Comparison of ENCODE assay signal across 8 cellular contexts in the genomic region with DNA sequence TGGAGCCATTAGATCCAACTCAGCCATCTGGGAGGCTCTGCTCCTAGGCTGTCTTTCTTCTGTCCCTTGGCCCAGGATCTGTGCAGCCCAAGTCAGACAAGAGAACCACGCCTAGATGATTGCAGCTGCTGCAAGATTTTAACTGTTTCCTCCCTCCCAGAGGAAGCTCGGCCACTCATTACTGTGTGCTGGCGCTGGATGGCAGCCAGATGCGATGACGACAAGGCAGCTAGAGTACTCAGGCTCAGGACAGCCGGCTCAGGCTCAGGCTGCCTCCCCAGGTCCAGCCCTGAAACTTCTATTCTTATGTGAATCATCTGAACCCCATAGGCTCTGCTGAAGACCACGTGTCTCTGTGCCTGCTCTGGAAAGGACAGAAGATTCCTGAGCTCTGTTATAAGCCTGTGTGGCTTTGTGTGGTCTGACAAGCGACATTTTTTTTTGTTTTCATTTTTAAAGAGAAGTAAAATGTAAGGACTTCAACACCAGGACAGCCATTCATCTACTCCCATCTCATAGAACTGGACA. TPM values are rescaled to one million over a fixed set of nuclear protein-coding genes. Genes with fewer than 3 reads are reported as not detected.
A peak's percentile ranks its signal among the peaks of the same experiment; 100 is the strongest.
DNase-seq lines count a peak whose midpoint lies in the region; FAIRE-seq and TF ChIP-seq lines count a peak whose summit lies in the region.
"Had no signal": no experiment of that assay in that cellular context is flagged by ENCODE, and none has a peak within 500 bp of the region (broad histone marks: within the 10 kb centered on the region; RNA-seq: fewer than 3 reads in every experiment).

No MANE protein-coding gene starts in this region.

- POLR2A ChIA-PET in H1 (lab: Charles Lee; ENCODE audit: partially characterized antibody) = interaction anchor here (0.6 kb wide), 1 partner anchor 355 kb away, joined by 3 read pairs; no protein-coding TSS in a partner anchor

- H4K8ac ChIP-seq in H1 (ENCODE audit: extremely low read depth, insufficient read depth, low read length) (no peak overlapping the region; the same call in 1 of the 2 replicates), mesenchymal stem cell (ENCODE audit: low read length) (peak overlapping the region; percentile 92)

- H2BK5ac ChIP-seq in H1 (ENCODE audit: low read depth, low read length) = no peak overlapping the region; the same call in 1 of the 2 replicates
- H2BK5ac ChIP-seq in mesenchymal stem cell (ENCODE audit: low read depth, low read length, poor library complexity, severe bottlenecking) = peak overlapping the region; percentile 66

- H2AFZ ChIP-seq in H1 (ENCODE audit: low read length) (no peak overlapping the region), mesenchymal stem cell (ENCODE audit: low read depth, low read length) (no peak overlapping the region)

- H3K56ac ChIP-seq in H1 (replicated peaks; ENCODE audit: insufficient read length, low read depth, low read length) = no peak overlapping the region

- H3K23me2 ChIP-seq in H1 (ENCODE audit: low read depth, low read length) = no peaks in the 10 kb centered on the region

- H3K27ac ChIP-seq in H1 (ENCODE audit: low read depth, low read length) (no peak overlapping the region), mesenchymal stem cell (ENCODE audit: low read length, poor library complexity, severe bottlenecking) (peak overlapping the region; percentile 83), stomach smooth muscle (ENCODE audit: low read length) (peak overlapping the region; percentile 73)

- H3K36me3 Mint-ChIP-seq in HFFc6 (ENCODE audit: low read depth) = peaks cover 4% of the 10 kb centered on the region; the same call in 1 of the 2 replicates
- H3K36me3 Mint-ChIP-seq in T-helper 1 cell treated with Interleukin-12 subunit alpha and Interleukin-12 subunit beta and Interleukin-4 antibody, amounts not matched to agents 30 μg/mL and 1 μg/mL, for 36 hours (ENCODE audit: low read depth) = peaks cover 20% of the 10 kb centered on the region

- peak; percentile 97 for DNase-seq in GM04503 (ENCODE audit: low read depth)
- DNase-seq in HFFc6 = peak; percentile 100
- peak; percentile 95 for DNase-seq in NCI-H1105 treated with DMSO at 0.1 percent for 48 hours (lab: John Stamatoyannopoulos, UW)
- peak in 1 of 2 experiments; percentile 43 for DNase-seq in H1 (ENCODE audit: low read depth in 1 of 2, low spot score in 2 of 2)
- peak; percentile 99 for DNase-seq in mesenchymal stem cell

- no peak for FAIRE-seq in H1 (lab: Jason Lieb, UNC)

- 52% methylated on average over 8 of the region's 8 CpGs; no CpG with 5 or more reads in 1 of the 2 experiments for WGBS in H1 (ENCODE audit: extremely low coverage in 1 of 2, insufficient coverage in 1 of 2, insufficient read length in 1 of 2, insufficient replicate concordance in 2 of 2, low coverage in 1 of 2, low lambda C conversion rate in 2 of 2, missing lambda C conversion rate in 1 of 2), 2 experiments
- 0% methylated on average over 7 of the region's 8 CpGs for WGBS in mesenchymal stem cell

- no peaks in the 10 kb centered on the region for H3K79me1 ChIP-seq in H1 (ENCODE audit: low read depth, low read length)
- peaks cover 3% of the 10 kb centered on the region for H3K79me1 ChIP-seq in mesenchymal stem cell (replicated peaks; ENCODE audit: low read length, poor library complexity, severe bottlenecking)

- H2AK5ac ChIP-seq in H1 (ENCODE audit: low read depth, low read length) (peak overlapping the region; percentile 43; the same call in 1 of the 2 replicates), mesenchymal stem cell (ENCODE audit: low read length, severe bottlenecking) (peak overlapping the region; percentile 62)

- peaks cover 72% of the 10 kb centered on the region for H3K4me1 Mint-ChIP-seq in HFFc6 (ENCODE audit: low read depth)
- H3K4me1 Mint-ChIP-seq in T-helper 1 cell treated with Interleukin-12 subunit alpha and Interleukin-12 subunit beta and Interleukin-4 antibody, amounts not matched to agents 30 μg/mL and 1 μg/mL, for 36 hours (ENCODE audit: low read depth) = peaks cover 33% of the 10 kb centered on the region
- H3K4me1 Mint-ChIP-seq: memory B cell had no signal

- H3K36me3 ChIP-seq in H1 (ENCODE audit: control insufficient read depth in 2 of 4, insufficient read depth in 4 of 4, low read length in 3 of 4) (no peaks in the 10 kb centered on the region; a peak in 1 of 8 replicates), mesenchymal stem cell (ENCODE audit: control insufficient read depth in 1 of 2, insufficient read depth in 2 of 2, low read depth in 1 of 2, low read length in 2 of 2) (no peaks in the 10 kb centered on the region), stomach smooth muscle (ENCODE audit: control insufficient read depth in 2 of 2, insufficient read depth in 2 of 2, low read length in 2 of 2) (no peaks in the 10 kb centered on the region)

- H2BK15ac ChIP-seq in H1 (ENCODE audit: low read length) (no peak overlapping the region), mesenchymal stem cell (ENCODE audit: low read depth, poor library complexity, severe bottlenecking) (peak overlapping the region; percentile 78)

- H3K4ac ChIP-seq in H1 (replicated peaks; ENCODE audit: insufficient read length, low read depth, low read length) = no peak overlapping the region
- H3K4ac ChIP-seq in mesenchymal stem cell (ENCODE audit: low read depth in 1 of 2, low read length in 2 of 2) = peak overlapping the region; percentile 50 to 89

- TF ChIP-seq CTCF in HFFc6 (IDR thresholded peaks at IDR 0.05) (no peak), H1 (IDR thresholded peaks at IDR 0.05; ENCODE audit: control extremely low read depth in 1 of 3, insufficient read depth in 1 of 3, low read depth in 1 of 3, low read length in 3 of 3) (no peak)

- H3K9ac ChIP-seq in H1 (replicated peaks in 1 of 4; ENCODE audit: extremely low read depth in 1 of 4, low read depth in 3 of 4, low read length in 3 of 4) (no peak overlapping the region), mesenchymal stem cell (ENCODE audit: low read length) (peak overlapping the region; percentile 79), stomach smooth muscle (ENCODE audit: low read length in 2 of 2) (peak overlapping the region; percentile 53 to 84)

- no peak for TF ChIP-seq RAD21 in H1 (IDR thresholded peaks at IDR 0.05 in 1 of 2, conservative IDR thresholded peaks at IDR 0.05 in 1 of 2; ENCODE audit: low read depth in 2 of 2, low read length in 2 of 2)

- H3K18ac ChIP-seq in H1 (ENCODE audit: extremely low read depth, low read length) = peak overlapping the region; percentile 81; the same call in 1 of the 2 replicates
- H3K18ac ChIP-seq in mesenchymal stem cell (ENCODE audit: low read depth in 1 of 2, low read length in 2 of 2) = peak overlapping the region; percentile 60 to 80

- no peaks in the 10 kb centered on the region for H4K20me1 ChIP-seq in H1 (replicated peaks in 1 of 2; ENCODE audit: control insufficient read depth in 1 of 2, insufficient read depth in 2 of 2, low read length in 2 of 2)

- peak overlapping the region; percentile 92 for H3K27ac Mint-ChIP-seq in HFFc6
- peak overlapping the region; percentile 71 for H3K27ac Mint-ChIP-seq in T-helper 1 cell treated with Interleukin-12 subunit alpha and Interleukin-12 subunit beta and Interleukin-4 antibody, amounts not matched to agents 30 μg/mL and 1 μg/mL, for 36 hours
- H3K27ac Mint-ChIP-seq: memory B cell had no signal

- no peaks in the 10 kb centered on the region; the same call in none of the 2 replicates for H3K27me3 Mint-ChIP-seq in HFFc6 (ENCODE audit: insufficient read depth)
- H3K27me3 Mint-ChIP-seq in T-helper 1 cell treated with Interleukin-12 subunit alpha and Interleukin-12 subunit beta and Interleukin-4 antibody, amounts not matched to agents 30 μg/mL and 1 μg/mL, for 36 hours (ENCODE audit: low read depth) = no peaks in the 10 kb centered on the region
- H3K27me3 Mint-ChIP-seq: memory B cell had no signal

- H3K9me3 Mint-ChIP-seq in HFFc6 = no peaks in the 10 kb centered on the region
- no peaks in the 10 kb centered on the region for H3K9me3 Mint-ChIP-seq in T-helper 1 cell treated with Interleukin-12 subunit alpha and Interleukin-12 subunit beta and Interleukin-4 antibody, amounts not matched to agents 30 μg/mL and 1 μg/mL, for 36 hours
- H3K9me3 Mint-ChIP-seq: memory B cell had no signal

- no peaks in the 10 kb centered on the region for H3K27me3 ChIP-seq in H1 (replicated peaks in 1 of 4; ENCODE audit: control insufficient read depth in 3 of 4, extremely low read depth in 1 of 4, insufficient read depth in 3 of 4, low read length in 3 of 4)
- no peaks in the 10 kb centered on the region for H3K27me3 ChIP-seq in mesenchymal stem cell (ENCODE audit: control insufficient read depth in 1 of 2, insufficient read depth in 1 of 2, low read length in 2 of 2)
- no peaks in the 10 kb centered on the region for H3K27me3 ChIP-seq in stomach smooth muscle (ENCODE audit: control insufficient read depth in 1 of 2, insufficient read depth in 2 of 2, low read length in 2 of 2)

- H3K4me3 ChIP-seq in H1 (ENCODE audit: extremely low read depth in 1 of 4, insufficient read depth in 2 of 4, low read depth in 3 of 4, low read length in 4 of 4) (peak overlapping the region in 1 of 4 experiments; percentile 8; a peak in 1 of 8 replicates), mesenchymal stem cell (ENCODE audit: insufficient read depth in 1 of 2, low read depth in 1 of 2, low read length in 2 of 2) (peak overlapping the region; percentile 63 to 80), stomach smooth muscle (ENCODE audit: low read length in 2 of 2) (peak overlapping the region; percentile 72 to 84)

- H2BK12ac ChIP-seq in H1 (ENCODE audit: low read depth, low read length) = no peak overlapping the region
- H2BK12ac ChIP-seq in mesenchymal stem cell (ENCODE audit: low read length in 2 of 2) = peak overlapping the region; percentile 75 to 88

- H3K14ac ChIP-seq in H1 (ENCODE audit: insufficient read length) = no peak overlapping the region
- peak overlapping the region in 1 of 2 experiments; percentile 56 for H3K14ac ChIP-seq in mesenchymal stem cell (ENCODE audit: low read length in 2 of 2)

- H3K4me1 ChIP-seq in H1 (replicated peaks in 1 of 4; ENCODE audit: control insufficient read depth in 3 of 4, insufficient read depth in 4 of 4, low read length in 3 of 4) = peaks cover 0 to 10% (median 7%) of the 10 kb centered on the region in 4 experiments; a peak in 4 of 7 replicates
- peaks cover 11% of the 10 kb centered on the region for H3K4me1 ChIP-seq in mesenchymal stem cell (ENCODE audit: control insufficient read depth, insufficient read depth, low read depth, low read length)
- peaks cover 25% of the 10 kb centered on the region for H3K4me1 ChIP-seq in stomach smooth muscle (ENCODE audit: control insufficient read depth, insufficient read depth, low read length)

- no peak for TF ChIP-seq EP300 in H1 (IDR thresholded peaks at IDR 0.05; ENCODE audit: borderline replicate concordance in 1 of 2, low read depth in 2 of 2, low read length in 2 of 2)

- CTCF ChIA-PET in H1 (lab: Charles Lee; ENCODE audit: partially characterized antibody) = interaction anchor here (2.4 kb wide), 1 partner anchor 9 kb away, joined by 8 read pairs; no protein-coding TSS in a partner anchor

- peak overlapping the region; percentile 89 for H3K4me3 Mint-ChIP-seq in HFFc6
- H3K4me3 Mint-ChIP-seq in T-helper 1 cell treated with Interleukin-12 subunit alpha and Interleukin-12 subunit beta and Interleukin-4 antibody, amounts not matched to agents 30 μg/mL and 1 μg/mL, for 36 hours = peak overlapping the region; percentile 88
- H3K4me3 Mint-ChIP-seq: memory B cell had no signal

- H2BK20ac ChIP-seq in H1 (ENCODE audit: low read length) = no peak overlapping the region

- no peak overlapping the region for H3K23ac ChIP-seq in H1 (ENCODE audit: insufficient read length)
- peak overlapping the region in 1 of 2 experiments; percentile 27 for H3K23ac ChIP-seq in mesenchymal stem cell (ENCODE audit: low read length in 2 of 2)

- H3K9me3 ChIP-seq in H1 (ENCODE audit: insufficient read depth in 2 of 2, low read depth in 1 of 2, low read length in 1 of 2) = no peaks in the 10 kb centered on the region
- H3K9me3 ChIP-seq in mesenchymal stem cell (ENCODE audit: control insufficient read depth, low read length) = no peaks in the 10 kb centered on the region
- H3K9me3 ChIP-seq in stomach smooth muscle (ENCODE audit: control insufficient read depth in 2 of 2, low read length in 2 of 2) = no peaks in the 10 kb centered on the region

- no peaks in the 10 kb centered on the region for H3K79me2 ChIP-seq in H1 (ENCODE audit: control insufficient read depth in 1 of 2, insufficient read depth in 2 of 2, low read length in 2 of 2)

- H4K91ac ChIP-seq in H1 (replicated peaks; ENCODE audit: insufficient read length, low read length) (peak overlapping the region; percentile 59), mesenchymal stem cell (ENCODE audit: low read length) (peak overlapping the region; percentile 20)

- H2BK120ac ChIP-seq in H1 (replicated peaks; ENCODE audit: low read depth, low read length) (no peak overlapping the region), mesenchymal stem cell (ENCODE audit: low read depth, low read length) (peak overlapping the region; percentile 66)

- H3K4me2 ChIP-seq in H1 (ENCODE audit: insufficient read depth in 1 of 2, low read depth in 2 of 2, low read length in 2 of 2) = peak overlapping the region; percentile 34 to 38
- H3K4me2 ChIP-seq in mesenchymal stem cell (ENCODE audit: low read length, poor library complexity, severe bottlenecking) = peak overlapping the region; percentile 64

- no peak overlapping the region for H4K5ac ChIP-seq in H1 (ENCODE audit: insufficient read length, low read depth, low read length)

- peak in 1 of 2 experiments; percentile 33; a peak in 1 of 3 replicates for TF ChIP-seq POLR2A in H1 (IDR thresholded peaks at IDR 0.05; ENCODE audit: control extremely low read depth in 1 of 2, low read depth in 2 of 2, low read length in 2 of 2)

RNA-seq across cellular contexts. Expression of a gene that starts 32.1 kb away (rescaled TPM):
- under 1 TPM in 2 of 6 experiments, not detected in 4; 0.30 to 0.66 TPM for total RNA-seq in HFFc6 (2021; fragmentation: NEBNext Ultra II Directional; extraction: Animal tissue kit (Norgen Biotek cat#: 25700))
- not detected in 2 replicates for total RNA-seq in H1 (2021; fragmentation: NEBNext Ultra II Directional; extraction: Animal tissue kit (Norgen Biotek cat#: 25700))
- 0.14 and 0.28 TPM in 2 replicates for polyA plus RNA-seq in H1 (2011; rRNA removed)
- polyA plus RNA-seq in H1 (2011; cell fraction: cytosol; rRNA removed) = 0.13 TPM
- 0.97 TPM for polyA plus RNA-seq in H1 (2011; cell fraction: nucleus; rRNA removed)
- 0.19 to 0.42 TPM (median 0.36 TPM) in 3 of 4 replicates, not detected in the other for polyA plus RNA-seq in H1 (2012, experiment 1 of 2)
- polyA plus RNA-seq in H1 (2012, experiment 2 of 2) = not detected
- 0.20 TPM for polyA plus RNA-seq in H1 (2013, experiment 1 of 2)
- polyA plus RNA-seq in H1 (2013, experiment 2 of 2) = 0.04 TPM
- 0.20 and 0.54 TPM in 2 replicates for polyA minus RNA-seq in H1 (2011; rRNA and poly(A)+ RNA removed)
- not detected for polyA minus RNA-seq in H1 (2011; cell fraction: cytosol; rRNA and poly(A)+ RNA removed)
- polyA minus RNA-seq in H1 (2011; cell fraction: nucleus; rRNA and poly(A)+ RNA removed) = not detected
- 0.40 TPM for polyA plus RNA-seq in mesenchymal stem cell (2013, experiment 1 of 2)
- polyA plus RNA-seq in mesenchymal stem cell (2013, experiment 2 of 2) = 0.29 TPM

RNA-seq across cellular contexts. Expression of a gene that starts 32.5 kb away (rescaled TPM):
- total RNA-seq in HFFc6 (2021; fragmentation: NEBNext Ultra II Directional; extraction: Animal tissue kit (Norgen Biotek cat#: 25700)) = 10 to 100 TPM; 19.2 to 30.1 (median 27.6) TPM
- total RNA-seq in H1 (2021; fragmentation: NEBNext Ultra II Directional; extraction: Animal tissue kit (Norgen Biotek cat#: 25700)) = 25.1 and 29.1 TPM in 2 replicates
- 13.8 and 15.2 TPM in 2 replicates for polyA plus RNA-seq in H1 (2011; rRNA removed)
- polyA plus RNA-seq in H1 (2011; cell fraction: cytosol; rRNA removed) = 19.6 TPM
- 16.6 TPM for polyA plus RNA-seq in H1 (2011; cell fraction: nucleus; rRNA removed)
- polyA plus RNA-seq in H1 (2012, experiment 1 of 2) = 27.6 to 32.3 TPM (median 30.0 TPM) in 4 replicates
- polyA plus RNA-seq in H1 (2012, experiment 2 of 2) = 22.4 TPM
- 12.4 TPM for polyA plus RNA-seq in H1 (2013, experiment 1 of 2)
- polyA plus RNA-seq in H1 (2013, experiment 2 of 2) = 13.6 TPM
- 32.4 and 37.1 TPM in 2 replicates for polyA minus RNA-seq in H1 (2011; rRNA and poly(A)+ RNA removed)
- 37.2 TPM for polyA minus RNA-seq in H1 (2011; cell fraction: cytosol; rRNA and poly(A)+ RNA removed)
- 37.4 TPM for polyA minus RNA-seq in H1 (2011; cell fraction: nucleus; rRNA and poly(A)+ RNA removed)
- 20.4 TPM for polyA plus RNA-seq in mesenchymal stem cell (2013, experiment 1 of 2)
- 21.1 TPM for polyA plus RNA-seq in mesenchymal stem cell (2013, experiment 2 of 2)

RNA-seq across cellular contexts. Expression of a gene that starts 47.9 kb away (rescaled TPM):
- total RNA-seq in HFFc6 (2021; fragmentation: NEBNext Ultra II Directional; extraction: Animal tissue kit (Norgen Biotek cat#: 25700)) = 10 to 100 TPM; 20.6 to 24.5 (median 22.5) TPM
- 100.0 and 100 TPM in 2 replicates for total RNA-seq in H1 (2021; fragmentation: NEBNext Ultra II Directional; extraction: Animal tissue kit (Norgen Biotek cat#: 25700))
- 13.7 and 18.2 TPM in 2 replicates for polyA plus RNA-seq in H1 (2011; rRNA removed)
- polyA plus RNA-seq in H1 (2011; cell fraction: cytosol; rRNA removed) = 27.9 TPM
- polyA plus RNA-seq in H1 (2011; cell fraction: nucleus; rRNA removed) = 23.8 TPM
- 33.9 to 54.7 TPM (median 37.1 TPM) in 4 replicates for polyA plus RNA-seq in H1 (2012, experiment 1 of 2)
- 4.2 TPM for polyA plus RNA-seq in H1 (2012, experiment 2 of 2)
- polyA plus RNA-seq in H1 (2013, experiment 1 of 2) = 44.8 TPM
- polyA plus RNA-seq in H1 (2013, experiment 2 of 2) = 41.5 TPM
- polyA minus RNA-seq in H1 (2011; rRNA and poly(A)+ RNA removed) = 49.0 and 60.8 TPM in 2 replicates
- 22.2 TPM for polyA minus RNA-seq in H1 (2011; cell fraction: cytosol; rRNA and poly(A)+ RNA removed)
- 70.8 TPM for polyA minus RNA-seq in H1 (2011; cell fraction: nucleus; rRNA and poly(A)+ RNA removed)
- 11.0 TPM for polyA plus RNA-seq in mesenchymal stem cell (2013, experiment 1 of 2)
- polyA plus RNA-seq in mesenchymal stem cell (2013, experiment 2 of 2) = 12.0 TPM

Comparison
In these comparisons a context has a peak if more than half of its experiments do, and no peak if none do; other contexts are left out.
1. H3K9ac ChIP-seq: peak in mesenchymal stem cell (single experiment) and stomach smooth muscle (2 of 2); none in H1 (0 of 4).